In the genomic region with DNA sequence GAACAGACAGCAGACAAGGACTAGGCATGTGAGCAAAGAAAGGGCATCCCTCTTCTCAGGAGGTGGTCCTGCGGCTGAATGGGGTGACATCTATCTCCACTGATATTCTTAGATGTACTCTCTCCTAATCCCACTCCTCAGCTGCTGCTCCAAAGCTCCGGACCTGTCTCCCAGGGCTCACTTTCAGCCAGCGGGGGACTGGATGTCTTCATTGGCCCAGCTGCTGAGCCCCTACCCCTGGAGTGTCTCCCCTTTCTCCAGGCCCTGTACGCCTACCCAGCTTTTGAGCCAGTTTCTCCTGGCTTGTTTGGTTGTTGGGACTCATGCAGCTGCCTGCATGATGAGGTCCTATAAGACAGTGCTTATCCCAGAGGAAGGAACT, we compare ENCODE assay signal across 1 cellular context.
TF ChIP-seq lines count a peak whose summit lies in the region.

No MANE protein-coding gene starts in this region.

TF ChIP-seq in H1, 55 proteins besides CTCF, POLR2A, EP300 and RAD21:
- no peak for TF ChIP-seq POLR2AphosphoS5 (IDR thresholded peaks at IDR 0.05; ENCODE audit: low read depth, low read length)
- no peak for TF ChIP-seq CHD2 (IDR thresholded peaks at IDR 0.05; ENCODE audit: low read length)
- TF ChIP-seq KDM5A (IDR thresholded peaks at IDR 0.05; ENCODE audit: low read length): no peak
- no peak for TF ChIP-seq TAF7 (optimal IDR thresholded peaks at IDR 0.05; ENCODE audit: borderline replicate concordance, low read depth, low read length)
- TF ChIP-seq BRCA1 (IDR thresholded peaks at IDR 0.05; ENCODE audit: low read depth, low read length): no peak
